10 cellular contexts compared by ENCODE assay signal in the genomic region with DNA sequence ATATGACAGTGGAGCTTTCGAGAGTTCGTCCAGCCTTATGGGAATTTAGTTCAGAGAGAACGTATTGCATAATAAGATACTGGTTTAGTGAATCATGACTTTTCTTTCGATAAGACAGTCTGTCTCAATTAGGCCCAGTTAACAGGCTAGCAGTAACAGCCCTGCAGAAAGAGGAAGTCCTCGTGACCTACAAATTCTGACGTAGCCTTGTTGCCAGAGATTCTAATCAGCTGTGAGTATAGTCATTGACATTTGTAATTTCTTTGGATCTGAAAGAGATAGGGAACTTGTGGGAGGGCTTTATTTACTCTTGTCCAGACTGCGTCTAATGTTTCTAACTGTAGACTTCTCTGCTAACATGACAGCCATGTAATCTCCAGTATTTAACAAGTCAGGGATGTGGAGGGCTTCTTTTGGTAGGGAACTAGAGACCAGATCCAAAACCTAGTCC. TPM values are rescaled to one million over a fixed set of nuclear protein-coding genes. Genes with fewer than 3 reads are reported as not detected.
DNase-seq lines count a peak whose midpoint lies in the region; ATAC-seq, FAIRE-seq and TF ChIP-seq lines count a peak whose summit lies in the region.
"Had no signal": no experiment of that assay in that cellular context is flagged by ENCODE, and none has a peak within 500 bp of the region (broad histone marks: within the 10 kb centered on the region; RNA-seq: fewer than 3 reads in every experiment).

No MANE protein-coding gene starts in this region.

- H3K27me3 ChIP-seq in MG63, result no peaks in the 10 kb centered on the region

- in situ Hi-C loops in KBM-7 (cut with MboI; ENCODE audit: low pct_unique_long_range_greater_than_20kb, low sequenced_read_pairs), result no loop called here

- POLR2A ChIA-PET in MCF 10A (lab: Yijun Ruan, JAX), result interaction anchor here (0.5 to 8.2 kb wide), 21 partner anchors 9 to 1728 kb away, joined by 3 to 60 read pairs (median 3); partner anchors contain the start of genes BTC, NAAA, NUP54 and SDAD1
- POLR2A ChIA-PET in WTC11 (lab: Charles Lee), result no interaction called here

- no peak for TF ChIP-seq CTCF in MCF 10A (IDR thresholded peaks at IDR 0.05; ENCODE audit: unreplicated experiment)
- TF ChIP-seq CTCF in mesothelial cell of epicardium (IDR thresholded peaks at IDR 0.05; ENCODE audit: unreplicated experiment), result no peak
- no peak for TF ChIP-seq CTCF in WTC11 (IDR thresholded peaks at IDR 0.05)

- H3K9me3 Mint-ChIP-seq in MCF 10A (ENCODE audit: unreplicated experiment), result no peaks in the 10 kb centered on the region
- peaks cover 3% of the 10 kb centered on the region for H3K9me3 Mint-ChIP-seq in mesothelial cell of epicardium
- peaks cover 5% of the 10 kb centered on the region for H3K9me3 Mint-ChIP-seq in WTC11

- ATAC-seq in WTC11 (no peak), HG02970 (IDR thresholded peaks at IDR 0.05; ENCODE audit: low FRiP score, unreplicated experiment) (no peak)

- H3K36me3 ChIP-seq in MG63, result no peaks in the 10 kb centered on the region
- H3K36me3 ChIP-seq: thoracic aorta had no signal

- peak overlapping the region; percentile 80 for H3K27ac Mint-ChIP-seq in MCF 10A (ENCODE audit: low read depth, unreplicated experiment)
- peak overlapping the region; percentile 10 for H3K27ac Mint-ChIP-seq in mesothelial cell of epicardium
- no peak overlapping the region for H3K27ac Mint-ChIP-seq in WTC11

- DNase-seq in GM18507 (ENCODE audit: extremely low spot score, insufficient read length, low read depth) (no peak), KBM-7 (peak; percentile 89), MCF 10A (ENCODE audit: unreplicated experiment) (peak; percentile 88), mesothelial cell of epicardium (ENCODE audit: low spot score in 2 of 2, unreplicated experiment in 2 of 2) (no peak), MG63 (no peak), T-helper 9 cell (no peak), WTC11 (ENCODE audit: low spot score) (no peak)

- H3K4me1 Mint-ChIP-seq in MCF 10A (ENCODE audit: insufficient read depth, unreplicated experiment), result peaks cover 21% of the 10 kb centered on the region
- peaks cover 18% of the 10 kb centered on the region for H3K4me1 Mint-ChIP-seq in mesothelial cell of epicardium
- H3K4me1 Mint-ChIP-seq in WTC11, result peaks cover 12% of the 10 kb centered on the region

- CTCF ChIA-PET in MCF 10A (lab: Yijun Ruan, JAX), result interaction anchor here (0.7 to 1.7 kb wide), 5 partner anchors 9 to 98 kb away, joined by 3 to 7 read pairs (median 4); no protein-coding TSS in a partner anchor
- CTCF ChIA-PET in WTC11 (lab: Charles Lee), result no interaction called here

- H3K27me3 Mint-ChIP-seq in MCF 10A (ENCODE audit: insufficient read depth, unreplicated experiment), result no peaks in the 10 kb centered on the region
- no peaks in the 10 kb centered on the region for H3K27me3 Mint-ChIP-seq in mesothelial cell of epicardium (ENCODE audit: low read depth)
- no peaks in the 10 kb centered on the region for H3K27me3 Mint-ChIP-seq in WTC11 (ENCODE audit: low read depth)

- peak overlapping the region; percentile 17 for H3K4me3 Mint-ChIP-seq in MCF 10A (ENCODE audit: unreplicated experiment)
- no peak overlapping the region for H3K4me3 Mint-ChIP-seq in mesothelial cell of epicardium
- H3K4me3 Mint-ChIP-seq in WTC11, result no peak overlapping the region

- peak; percentile 59 for FAIRE-seq in GM18507 (lab: Jason Lieb, UNC)

- no peaks in the 10 kb centered on the region for H3K36me3 Mint-ChIP-seq in MCF 10A (ENCODE audit: insufficient read depth, unreplicated experiment)
- no peaks in the 10 kb centered on the region for H3K36me3 Mint-ChIP-seq in mesothelial cell of epicardium
- 0 out of 2 replicates have a peak, but pooled peaks cover 2% of the 10 kb centered on the region for H3K36me3 Mint-ChIP-seq in WTC11

- intact Hi-C loops in MCF 10A (cut with micrococcal nuclease), result no loop called here

- no peaks in the 10 kb centered on the region for H3K9me3 ChIP-seq in MG63
- H3K9me3 ChIP-seq: thoracic aorta had no signal

- no peak overlapping the region for H3K4me3 ChIP-seq in MG63
- H3K4me3 ChIP-seq: thoracic aorta had no signal

- BruUV-seq in MCF 10A (replicated peaks; lab: Mats Ljungman, UMichigan), result no TSS peak

TF ChIP-seq in WTC11, 78 proteins besides CTCF, POLR2A, EP300 and RAD21 (continues in another document):
- TF ChIP-seq, protein P1, sequence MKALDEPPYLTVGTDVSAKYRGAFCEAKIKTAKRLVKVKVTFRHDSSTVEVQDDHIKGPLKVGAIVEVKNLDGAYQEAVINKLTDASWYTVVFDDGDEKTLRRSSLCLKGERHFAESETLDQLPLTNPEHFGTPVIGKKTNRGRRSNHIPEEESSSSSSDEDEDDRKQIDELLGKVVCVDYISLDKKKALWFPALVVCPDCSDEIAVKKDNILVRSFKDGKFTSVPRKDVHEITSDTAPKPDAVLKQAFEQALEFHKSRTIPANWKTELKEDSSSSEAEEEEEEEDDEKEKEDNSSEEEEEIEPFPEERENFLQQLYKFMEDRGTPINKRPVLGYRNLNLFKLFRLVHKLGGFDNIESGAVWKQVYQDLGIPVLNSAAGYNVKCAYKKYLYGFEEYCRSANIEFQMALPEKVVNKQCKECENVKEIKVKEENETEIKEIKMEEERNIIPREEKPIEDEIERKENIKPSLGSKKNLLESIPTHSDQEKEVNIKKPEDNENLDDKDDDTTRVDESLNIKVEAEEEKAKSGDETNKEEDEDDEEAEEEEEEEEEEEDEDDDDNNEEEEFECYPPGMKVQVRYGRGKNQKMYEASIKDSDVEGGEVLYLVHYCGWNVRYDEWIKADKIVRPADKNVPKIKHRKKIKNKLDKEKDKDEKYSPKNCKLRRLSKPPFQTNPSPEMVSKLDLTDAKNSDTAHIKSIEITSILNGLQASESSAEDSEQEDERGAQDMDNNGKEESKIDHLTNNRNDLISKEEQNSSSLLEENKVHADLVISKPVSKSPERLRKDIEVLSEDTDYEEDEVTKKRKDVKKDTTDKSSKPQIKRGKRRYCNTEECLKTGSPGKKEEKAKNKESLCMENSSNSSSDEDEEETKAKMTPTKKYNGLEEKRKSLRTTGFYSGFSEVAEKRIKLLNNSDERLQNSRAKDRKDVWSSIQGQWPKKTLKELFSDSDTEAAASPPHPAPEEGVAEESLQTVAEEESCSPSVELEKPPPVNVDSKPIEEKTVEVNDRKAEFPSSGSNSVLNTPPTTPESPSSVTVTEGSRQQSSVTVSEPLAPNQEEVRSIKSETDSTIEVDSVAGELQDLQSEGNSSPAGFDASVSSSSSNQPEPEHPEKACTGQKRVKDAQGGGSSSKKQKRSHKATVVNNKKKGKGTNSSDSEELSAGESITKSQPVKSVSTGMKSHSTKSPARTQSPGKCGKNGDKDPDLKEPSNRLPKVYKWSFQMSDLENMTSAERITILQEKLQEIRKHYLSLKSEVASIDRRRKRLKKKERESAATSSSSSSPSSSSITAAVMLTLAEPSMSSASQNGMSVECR (CRISPR knock-in tag; IDR thresholded peaks at IDR 0.05; ENCODE audit: borderline replicate concordance), result no peak
- TF ChIP-seq SOX15 (CRISPR knock-in tag; IDR thresholded peaks at IDR 0.05) (no peak), ETV6 (CRISPR knock-in tag; IDR thresholded peaks at IDR 0.05) (no peak), STAT6 (CRISPR knock-in tag; conservative IDR thresholded peaks at IDR 0.05; ENCODE audit: low read depth) (no peak)
- TF ChIP-seq, protein P2, sequence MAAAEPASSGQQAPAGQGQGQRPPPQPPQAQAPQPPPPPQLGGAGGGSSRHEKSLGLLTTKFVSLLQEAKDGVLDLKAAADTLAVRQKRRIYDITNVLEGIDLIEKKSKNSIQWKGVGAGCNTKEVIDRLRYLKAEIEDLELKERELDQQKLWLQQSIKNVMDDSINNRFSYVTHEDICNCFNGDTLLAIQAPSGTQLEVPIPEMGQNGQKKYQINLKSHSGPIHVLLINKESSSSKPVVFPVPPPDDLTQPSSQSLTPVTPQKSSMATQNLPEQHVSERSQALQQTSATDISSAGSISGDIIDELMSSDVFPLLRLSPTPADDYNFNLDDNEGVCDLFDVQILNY (CRISPR knock-in tag; IDR thresholded peaks at IDR 0.05), result no peak

RNA-seq across cellular contexts. Expression of gene ART3, which starts 15.8 kb away (rescaled TPM):
- total RNA-seq in MCF 10A (2022) (0.83 TPM in 1 of 2 replicates, not detected in the other), mesothelial cell of epicardium (0.33 to 0.45 TPM in 2 of 3 replicates, not detected in the other), WTC11 (2021) (0.27 to 0.59 TPM in 2 of 3 replicates, not detected in the other)
- total RNA-seq in MG63 (2014; rRNA removed; shearing (Covaris generic); ENCODE audit: low replicate concordance), result not detected in 2 replicates
- total RNA-seq: NCI-H460, thoracic aorta had no signal

RNA-seq across cellular contexts. Expression of gene CXCL11, which starts 54.4 kb away (rescaled TPM):
- total RNA-seq in MCF 10A (2022) (not detected in 2 replicates), mesothelial cell of epicardium (not detected in 3 replicates), WTC11 (2021) (0.20 TPM in 1 of 3 replicates, not detected in the others)
- total RNA-seq in MG63 (2014; rRNA removed; shearing (Covaris generic); ENCODE audit: low replicate concordance), result 0.66 and 1.3 TPM in 2 replicates
- total RNA-seq: NCI-H460, thoracic aorta had no signal

RNA-seq across cellular contexts. Expression of gene NUP54, which starts 57.9 kb away (rescaled TPM):
- 46.9 and 51.5 TPM in 2 replicates for total RNA-seq in MCF 10A (2022)
- total RNA-seq in mesothelial cell of epicardium, result 62.0 to 64.5 TPM (median 64.5 TPM) in 3 replicates
- 42.1 and 50.7 TPM in 2 replicates for total RNA-seq in MG63 (2014; rRNA removed; shearing (Covaris generic); ENCODE audit: low replicate concordance)
- total RNA-seq in WTC11 (2021), result 76.2 to 84.5 TPM (median 79.3 TPM) in 3 replicates

Comparison
In these comparisons a context has a peak if more than half of its experiments do, and no peak if none do; other contexts are left out.
1. DNase-seq: peak in KBM-7 (single experiment) and MCF 10A (single experiment); none in GM18507 (single experiment), mesothelial cell of epicardium (0 of 2), MG63 (single experiment), T-helper 9 cell (single experiment) and WTC11 (single experiment).